Comparison of ENCODE assay signal across 24 cellular contexts in the genomic region with DNA sequence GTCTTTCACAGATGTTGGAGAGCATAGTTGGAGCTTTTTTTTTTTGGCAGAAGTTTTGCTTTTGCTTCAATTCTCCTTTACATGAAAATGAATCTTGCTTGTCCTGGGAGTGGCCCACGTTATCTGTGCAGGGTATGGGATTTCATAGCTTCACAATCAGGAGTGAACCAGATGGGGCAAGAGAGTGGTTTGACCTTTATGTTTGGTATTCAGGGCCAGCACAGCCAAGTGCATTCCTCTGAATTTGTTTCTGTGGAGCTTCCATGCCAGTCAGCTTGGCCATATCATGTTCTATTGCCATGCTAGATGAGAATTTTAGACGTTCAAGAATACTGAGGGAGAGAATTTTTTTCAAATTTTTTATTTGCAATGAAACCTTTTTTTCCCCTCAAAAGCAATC.
A peak's percentile ranks its signal among the peaks of the same experiment; 100 is the strongest.
DNase-seq lines count a peak whose midpoint lies in the region; ATAC-seq and TF ChIP-seq lines count a peak whose summit lies in the region.
"Had no signal": no experiment of that assay in that cellular context is flagged by ENCODE, and none has a peak within 500 bp of the region (broad histone marks: within the 10 kb centered on the region; RNA-seq: fewer than 3 reads in every experiment).

No MANE protein-coding gene starts in this region.

- H3K27ac ChIP-seq in upper lobe of right lung: no peak overlapping the region
- H3K27ac ChIP-seq: heart right ventricle, ovary, sigmoid colon, tibial artery had no signal

- peak; percentile 70 for ATAC-seq in upper lobe of right lung
- no peak for ATAC-seq in HG03175 (IDR thresholded peaks at IDR 0.05; ENCODE audit: unreplicated experiment)
- ATAC-seq: activated CD8-positive, alpha-beta T cell treated with anti-CD3 and anti-CD28 coated beads, Interleukin-2, amount 10 ng/mL, durations not matched to agents 7 days and 5 days; activated naive CD4-positive, alpha-beta T cell treated with anti-CD3 and anti-CD28 coated beads, Interleukin-2, amount 50 U/mL, for 72 hours; activated T-cell treated with anti-CD3 and anti-CD28 coated beads, Interleukin-2, amount 50 U/mL, for 4 hours; esophagus mucosa; stimulated activated naive B cell treated with anti-CD40 and anti-IgM and Interleukin-4, amounts not matched to agents 10 μg/mL and 1 μg/mL and 100 μg/mL, for 72 hours had no signal

- H3K4me3 Mint-ChIP-seq in brain (no peak overlapping the region), glutamatergic neuron (ENCODE audit: unreplicated experiment) (no peak overlapping the region)
- H3K4me3 Mint-ChIP-seq: activated B cell treated with CpG ODN at 0.5 μM for 24 hours; activated CD8-positive, alpha-beta T cell treated with anti-CD3 and anti-CD28 coated beads, Interleukin-2, amount 10 ng/mL, durations not matched to agents 7 days and 5 days; activated T-cell treated with anti-CD3 and anti-CD28 coated beads, Interleukin-2, amount 50 U/mL, for 4 hours; B cell; stimulated activated naive B cell treated with anti-CD40 and anti-IgM and Interleukin-4, amounts not matched to agents 10 μg/mL and 1 μg/mL and 100 μg/mL, for 72 hours had no signal

- H3K27me3 ChIP-seq in upper lobe of right lung: no peaks in the 10 kb centered on the region
- H3K27me3 ChIP-seq: heart right ventricle, ovary, sigmoid colon, tibial artery had no signal

- H3K9me3 Mint-ChIP-seq in brain: no peaks in the 10 kb centered on the region
- peaks cover 8% of the 10 kb centered on the region for H3K9me3 Mint-ChIP-seq in glutamatergic neuron (ENCODE audit: unreplicated experiment)
- H3K9me3 Mint-ChIP-seq: activated B cell treated with CpG ODN at 0.5 μM for 24 hours; activated naive CD4-positive, alpha-beta T cell treated with anti-CD3 and anti-CD28 coated beads, Interleukin-2, amount 50 U/mL, for 72 hours; activated T-cell treated with anti-CD3 and anti-CD28 coated beads, Interleukin-2, amount 50 U/mL, for 4 hours; naive B cell; stimulated activated naive B cell treated with anti-CD40 and anti-IgM and Interleukin-4, amounts not matched to agents 10 μg/mL and 1 μg/mL and 100 μg/mL, for 72 hours had no signal

- no peaks in the 10 kb centered on the region for H3K36me3 ChIP-seq in upper lobe of right lung
- H3K36me3 ChIP-seq: heart right ventricle, ovary, sigmoid colon had no signal

- peak; percentile 32 for DNase-seq in M059J (ENCODE audit: low read depth)
- DNase-seq in glutamatergic neuron: no peak
- no peak for DNase-seq in upper lobe of right lung
- DNase-seq in activated CD4-positive, CD25-positive, alpha-beta regulatory T cell treated with anti-CD3 and anti-CD28 coated beads, Interleukin-2, amount 50 U/mL, for 72 hours: no peak
- no peak for DNase-seq in NCI-H1105 treated with DMSO at 0.1 percent for 48 hours (lab: John Stamatoyannopoulos, UW)
- DNase-seq: activated B cell treated with CpG ODN at 0.5 μM for 24 hours; activated CD8-positive, alpha-beta T cell treated with anti-CD3 and anti-CD28 coated beads, Interleukin-2, amount 10 ng/mL, durations not matched to agents 7 days and 5 days; activated T-cell treated with anti-CD3 and anti-CD28 coated beads, Interleukin-2, amount 50 U/mL, for 4 hours; Caco-2; heart right ventricle; Kasumi-1; mammary epithelial cell; naive B cell; NCI-H526; ovary; SHP77; sigmoid colon; stimulated activated naive B cell treated with anti-CD40 and anti-IgM and Interleukin-4, amounts not matched to agents 10 μg/mL and 1 μg/mL and 100 μg/mL, for 72 hours; tibial artery had no signal

- intact Hi-C loops in upper lobe of right lung (cut with DNase I): no loop called here

- no peak for TF ChIP-seq CTCF in brain (conservative IDR thresholded peaks at IDR 0.05)
- no peak for TF ChIP-seq CTCF in glutamatergic neuron (IDR thresholded peaks at IDR 0.05; ENCODE audit: partially characterized antibody, unreplicated experiment)
- no peak for TF ChIP-seq CTCF in upper lobe of right lung (IDR thresholded peaks at IDR 0.05)

- peak overlapping the region in 4 of 5 experiments; percentile 22 to 70 (median 53) for H3K27ac Mint-ChIP-seq in brain
- peak overlapping the region; percentile 6 for H3K27ac Mint-ChIP-seq in glutamatergic neuron (ENCODE audit: unreplicated experiment)
- H3K27ac Mint-ChIP-seq: activated B cell treated with CpG ODN at 0.5 μM for 24 hours; activated CD8-positive, alpha-beta T cell treated with anti-CD3 and anti-CD28 coated beads, Interleukin-2, amount 10 ng/mL, durations not matched to agents 7 days and 5 days; activated naive CD4-positive, alpha-beta T cell treated with anti-CD3 and anti-CD28 coated beads, Interleukin-2, amount 50 U/mL, for 72 hours; B cell; naive B cell; stimulated activated naive B cell treated with anti-CD40 and anti-IgM and Interleukin-4, amounts not matched to agents 10 μg/mL and 1 μg/mL and 100 μg/mL, for 72 hours had no signal

- no peaks in the 10 kb centered on the region for H3K9me3 ChIP-seq in upper lobe of right lung
- H3K9me3 ChIP-seq: Caco-2, heart right ventricle, ovary, sigmoid colon, tibial artery had no signal

- H3K27me3 Mint-ChIP-seq in brain: peaks cover 3% of the 10 kb centered on the region
- H3K27me3 Mint-ChIP-seq in glutamatergic neuron (ENCODE audit: unreplicated experiment): peaks cover 12% of the 10 kb centered on the region
- H3K27me3 Mint-ChIP-seq: activated B cell treated with CpG ODN at 0.5 μM for 24 hours; B cell; naive B cell; stimulated activated naive B cell treated with anti-CD40 and anti-IgM and Interleukin-4, amounts not matched to agents 10 μg/mL and 1 μg/mL and 100 μg/mL, for 72 hours had no signal

- H3K36me3 Mint-ChIP-seq in brain (peaks cover 24% of the 10 kb centered on the region), glutamatergic neuron (ENCODE audit: unreplicated experiment) (no peaks in the 10 kb centered on the region)
- H3K36me3 Mint-ChIP-seq: activated naive CD4-positive, alpha-beta T cell treated with anti-CD3 and anti-CD28 coated beads, Interleukin-2, amount 50 U/mL, for 72 hours; stimulated activated naive B cell treated with anti-CD40 and anti-IgM and Interleukin-4, amounts not matched to agents 10 μg/mL and 1 μg/mL and 100 μg/mL, for 72 hours had no signal

- no peak overlapping the region for H3K4me3 ChIP-seq in upper lobe of right lung
- H3K4me3 ChIP-seq: heart right ventricle, ovary, sigmoid colon, tibial artery had no signal

- H3K4me1 ChIP-seq in upper lobe of right lung: no peaks in the 10 kb centered on the region
- H3K4me1 ChIP-seq: Caco-2, sigmoid colon had no signal

- H3K4me1 Mint-ChIP-seq in brain (peaks cover 29% of the 10 kb centered on the region), glutamatergic neuron (ENCODE audit: low read depth, unreplicated experiment) (peaks cover 7% of the 10 kb centered on the region)
- H3K4me1 Mint-ChIP-seq: activated B cell treated with CpG ODN at 0.5 μM for 24 hours, B cell, naive B cell had no signal
